Comparison of ENCODE assay signal across 34 cellular contexts in genomic region chr4:28834120-28834519, GRCh38.
"Had no signal": no experiment of that assay in that cellular context is flagged by ENCODE, and none has a peak within 500 bp of the region (broad histone marks: within the 10 kb centered on the region; RNA-seq: fewer than 3 reads in every experiment).

No MANE protein-coding gene starts in this region.

- DNase-seq: Karpas-422, Kasumi-1, KG1, MG63, MM.1S, MV-4-11, NCI-H1048, NCI-H1092, NCI-H1092 treated with DMSO at 0.1 percent for 48 hours, NCI-H1105, NCI-H1105 treated with DMSO at 0.1 percent for 48 hours, NCI-H1417, NCI-H1417 treated with DMSO at 0.1 percent for 48 hours, NCI-H1436, NCI-H1436 treated with DMSO at 0.1 percent for 48 hours, NCI-H146, NCI-H1694, NCI-H1694 treated with DMSO at 0.1 percent for 48 hours, NCI-H187, NCI-H187 treated with DMSO at 0.1 percent for 48 hours, NCI-H1930, NCI-H2029, NCI-H2029 treated with DMSO at 0.1 percent for 48 hours, NCI-H2081, NCI-H2081 treated with DMSO at 0.1 percent for 48 hours, NCI-H2107, NCI-H2171, NCI-H2171 treated with DMSO at 0.1 percent for 48 hours, NCI-H2227 treated with DMSO at 0.1 percent for 48 hours, NCI-H226, NCI-H345, NCI-H446, NCI-H446 treated with DMSO at 0.1 percent for 48 hours had no signal

- H3K9ac ChIP-seq: KMS-11 had no signal

- H3K36me3 ChIP-seq: MG63 had no signal

- H3K9me3 ChIP-seq: MG63 had no signal

- H3K4me2 ChIP-seq: KMS-11 had no signal

- H3K4me3 ChIP-seq: MG63 had no signal

- H3K27me3 ChIP-seq: MG63 had no signal

- H3K27ac ChIP-seq: KMS-11 had no signal
